17 cellular contexts compared by ENCODE assay signal in genomic region chr1:245091171-245091621, GRCh38.
DNase-seq lines count a peak whose midpoint lies in the region; ATAC-seq and TF ChIP-seq lines count a peak whose summit lies in the region.
"Had no signal": no experiment of that assay in that cellular context is flagged by ENCODE, and none has a peak within 500 bp of the region (broad histone marks: within the 10 kb centered on the region; RNA-seq: fewer than 3 reads in every experiment).

No MANE protein-coding gene starts in this region.

- peak overlapping the region; percentile 29 for H2AK9ac ChIP-seq in IMR-90 (replicated peaks; ENCODE audit: low read depth, low read length, poor library complexity)

- peak overlapping the region; percentile 51 for H3K56ac ChIP-seq in IMR-90 (ENCODE audit: extremely low read depth, insufficient read depth, low read length)

- peak overlapping the region; percentile 82 for H2BK20ac ChIP-seq in IMR-90 (ENCODE audit: low read depth, low read length)

- dilution Hi-C loops in IMR-90 (cut with HindIII; ENCODE audit: low sequenced_read_pairs, unreplicated experiment), result no loop called here

- BruUV-seq in IMR-90 (replicated peaks; lab: Mats Ljungman, UMichigan), result no TSS peak

- H3K27ac ChIP-seq in IMR-90 (ENCODE audit: insufficient read depth, low read length), result peak overlapping the region; percentile 64
- H3K27ac ChIP-seq in adrenal gland, result peak overlapping the region in 3 of 5 donors; percentile 68 to 89 (median 79)
- peak overlapping the region; percentile 81 for H3K27ac ChIP-seq in fibroblast of lung (ENCODE audit: insufficient read depth, low read length)
- H3K27ac ChIP-seq: ovary had no signal

- in situ Hi-C loops in IMR-90 (cut with MboI; ENCODE audit: low sequenced_read_pairs), result no loop called here

- no peak overlapping the region for H3K4me3 ChIP-seq in IMR-90 (ENCODE audit: insufficient read depth, low read depth, low read length)
- H3K4me3 ChIP-seq in adrenal gland, result no peak overlapping the region
- H3K4me3 ChIP-seq in fibroblast of lung (replicated peaks in 1 of 4; ENCODE audit: control extremely low read depth in 1 of 4, insufficient read depth in 1 of 4, low read depth in 3 of 4, low read length in 4 of 4), result no peak overlapping the region
- no peak overlapping the region for H3K4me3 ChIP-seq in skeletal muscle satellite cell (ENCODE audit: low read length)
- H3K4me3 ChIP-seq: GM23338, ovary, thyroid gland had no signal

- H2AFZ ChIP-seq in IMR-90 (replicated peaks; ENCODE audit: low read length, poor library complexity), result peak overlapping the region; percentile 64
- no peak overlapping the region for H2AFZ ChIP-seq in fibroblast of lung (ENCODE audit: low read length)
- H2AFZ ChIP-seq: GM23338 had no signal

- peaks cover 9% of the 10 kb centered on the region for H3K9me1 ChIP-seq in IMR-90 (ENCODE audit: insufficient read depth, low read length)

- peak overlapping the region; percentile 79 for H4K91ac ChIP-seq in IMR-90 (ENCODE audit: insufficient read depth, low read depth, low read length)

- peak overlapping the region; percentile 66; the same call in 1 of the 2 replicates for H3K23ac ChIP-seq in IMR-90 (ENCODE audit: low read depth, low read length)

- TF ChIP-seq CTCF in IMR-90 (conservative IDR thresholded peaks at IDR 0.05; ENCODE audit: low read depth, low read length), result no peak
- TF ChIP-seq CTCF in adrenal gland (IDR thresholded peaks at IDR 0.05), result no peak
- no peak for TF ChIP-seq CTCF in fibroblast of lung (conservative IDR thresholded peaks at IDR 0.05 in 1 of 2, IDR thresholded peaks at IDR 0.05 in 1 of 2; ENCODE audit: low read depth in 1 of 2, low read length in 2 of 2)

- ATAC-seq in IMR-90 (ENCODE audit: low read depth), result no peak
- ATAC-seq: GM23338 had no signal

- H3K18ac ChIP-seq in IMR-90 (ENCODE audit: low read depth, low read length), result peak overlapping the region; percentile 36

- H3K79me1 ChIP-seq in IMR-90 (ENCODE audit: low read depth in 1 of 2, low read length in 2 of 2), result peaks cover 0 to 5% of the 10 kb centered on the region in 2 experiments; a peak in 2 of 4 replicates

- H3K14ac ChIP-seq in IMR-90 (replicated peaks; ENCODE audit: low read depth, low read length), result peak overlapping the region; percentile 78

- no peaks in the 10 kb centered on the region for H3K79me2 ChIP-seq in fibroblast of lung (ENCODE audit: control insufficient read depth, insufficient read depth, low read length)

- WGBS in IMR-90 (ENCODE audit: extremely low coverage in 2 of 2, insufficient read length in 1 of 2), 2 experiments, result 89% methylated on average over 3 of the region's 16 CpGs; no CpG with 5 or more reads in 1 of the 2 experiments
- 89 to 94% (median 93%) methylated on average over 13 to 16 of the region's 16 CpGs for WGBS in adrenal gland, 4 donors

- peak overlapping the region; percentile 24 for H4K5ac ChIP-seq in IMR-90 (ENCODE audit: low read depth, low read length)

- H2AK5ac ChIP-seq in IMR-90 (ENCODE audit: low read depth, low read length), result peak overlapping the region; percentile 90

- POLR2A ChIA-PET in IMR-90 (lab: Charles Lee; ENCODE audit: unreplicated experiment), result no interaction called here

- TF ChIP-seq RAD21 in IMR-90 (IDR thresholded peaks at IDR 0.05; ENCODE audit: low read length), result no peak

- H3K9me3 ChIP-seq in IMR-90 (ENCODE audit: control insufficient read depth, insufficient read depth, low read length), result no peaks in the 10 kb centered on the region
- H3K9me3 ChIP-seq in adrenal gland (replicated peaks in 1 of 3), result no peaks in the 10 kb centered on the region
- H3K9me3 ChIP-seq in fibroblast of lung (ENCODE audit: control insufficient read depth, insufficient read depth, low read depth, low read length), result no peaks in the 10 kb centered on the region
- no peaks in the 10 kb centered on the region for H3K9me3 ChIP-seq in skeletal muscle satellite cell (replicated peaks; ENCODE audit: low read length)
- H3K9me3 ChIP-seq: Caco-2, ovary, thyroid gland had no signal

- H3K4ac ChIP-seq in IMR-90 (ENCODE audit: low read depth, low read length), result peak overlapping the region; percentile 95

- TF ChIP-seq POLR2A in IMR-90 (IDR thresholded peaks at IDR 0.05; ENCODE audit: low read depth, low read length), result no peak
- TF ChIP-seq POLR2A in adrenal gland (IDR thresholded peaks at IDR 0.05), result no peak

- no peaks in the 10 kb centered on the region for H4K20me1 ChIP-seq in IMR-90 (ENCODE audit: insufficient read depth, low read length)
- H4K20me1 ChIP-seq in fibroblast of lung (ENCODE audit: control insufficient read depth, extremely low read depth, insufficient read depth, low read length), result no peaks in the 10 kb centered on the region

- H3K27me3 ChIP-seq in IMR-90 (ENCODE audit: control insufficient read depth, insufficient read depth, low read length) (no peaks in the 10 kb centered on the region), adrenal gland (no peaks in the 10 kb centered on the region), fibroblast of lung (ENCODE audit: control insufficient read depth, insufficient read depth, low read length) (no peaks in the 10 kb centered on the region), skeletal muscle satellite cell (ENCODE audit: control insufficient read depth, insufficient read depth, low read length) (no peaks in the 10 kb centered on the region)
- H3K27me3 ChIP-seq: ovary, thyroid gland had no signal

- intact Hi-C loops in IMR-90 (cut with micrococcal nuclease), result no loop called here
- intact Hi-C loops in adrenal gland (cut with DNase I), result no loop called here

- no peak overlapping the region for H3K9ac ChIP-seq in IMR-90 (ENCODE audit: low read depth, low read length)
- H3K9ac ChIP-seq in fibroblast of lung (ENCODE audit: insufficient read depth, low read length), result no peak overlapping the region
- H3K9ac ChIP-seq in skeletal muscle satellite cell (ENCODE audit: low read depth, low read length), result peak overlapping the region; percentile 35

- DNase-seq in IMR-90, result peak; percentile 37
- DNase-seq in adrenal gland, result no peak
- peak; percentile 12 to 47 for DNase-seq in fibroblast of lung (ENCODE audit: low read depth in 2 of 2)
- DNase-seq in stimulated activated CD4-positive, alpha-beta T cell treated with anti-CD3 and anti-CD28 coated beads, Interleukin-4, amount 100 ng/mL, for 1 hour, result no peak
- no peak for DNase-seq in effector CD8-positive, alpha-beta T cell (lab: John Stamatoyannopoulos, UW)
- no peak for DNase-seq in NCI-H2196 (lab: John Stamatoyannopoulos, UW; ENCODE audit: unreplicated experiment)
- DNase-seq: activated CD4-positive, CD25-positive, alpha-beta regulatory T cell; activated T-cell treated with anti-CD3 and anti-CD28 coated beads, Interleukin-2, amount 50 U/mL, for 48 hours; head of caudate nucleus; NCI-H1105; NCI-H2081 treated with DMSO at 0.1 percent for 48 hours; stimulated activated naive CD4-positive, alpha-beta T cell treated with Interleukin-2 at 50 U/mL for 16 hours had no signal

- H3K4me1 ChIP-seq in IMR-90 (ENCODE audit: control insufficient read depth, insufficient read depth, low read length), result peaks cover 19% of the 10 kb centered on the region
- H3K4me1 ChIP-seq in adrenal gland (replicated peaks in 1 of 2), result peaks cover 0 to 16% of the 10 kb centered on the region in 2 donors
- peaks cover 10% of the 10 kb centered on the region for H3K4me1 ChIP-seq in fibroblast of lung (ENCODE audit: control insufficient read depth, extremely low read depth, insufficient read depth, low read length)
- H3K4me1 ChIP-seq in skeletal muscle satellite cell (ENCODE audit: control insufficient read depth, insufficient read depth, low read length), result peaks cover 24% of the 10 kb centered on the region

- H2BK15ac ChIP-seq in IMR-90 (ENCODE audit: low read depth, low read length), result peak overlapping the region; percentile 29

- peak overlapping the region; percentile 88 to 91 for H4K8ac ChIP-seq in IMR-90 (ENCODE audit: low read depth in 2 of 2, low read length in 2 of 2)

- peak overlapping the region; percentile 87 for H2BK5ac ChIP-seq in IMR-90 (ENCODE audit: low read depth, low read length, poor library complexity, severe bottlenecking)

- H2BK120ac ChIP-seq in IMR-90 (ENCODE audit: low read depth, low read length), result peak overlapping the region; percentile 98

- H3K36me3 ChIP-seq in IMR-90 (ENCODE audit: control insufficient read depth, insufficient read depth, low read length), result no peaks in the 10 kb centered on the region
- no peaks in the 10 kb centered on the region for H3K36me3 ChIP-seq in adrenal gland (replicated peaks in 1 of 2)
- H3K36me3 ChIP-seq in fibroblast of lung (ENCODE audit: control insufficient read depth, insufficient read depth, low read length), result no peaks in the 10 kb centered on the region
- H3K36me3 ChIP-seq in skeletal muscle satellite cell (ENCODE audit: insufficient read depth, low read length), result no peaks in the 10 kb centered on the region
- H3K36me3 ChIP-seq: ovary, thyroid gland had no signal

- H3K4me2 ChIP-seq in IMR-90 (ENCODE audit: low read depth, low read length) (no peak overlapping the region), fibroblast of lung (ENCODE audit: extremely low read depth, insufficient read depth, low read length) (no peak overlapping the region), skeletal muscle satellite cell (ENCODE audit: low read length) (peak overlapping the region; percentile 5)
- H3K4me2 ChIP-seq: GM23338 had no signal

- CTCF ChIA-PET in IMR-90 (lab: Yijun Ruan, JAX), result no interaction called here

TF ChIP-seq in IMR-90, 13 proteins besides CTCF, POLR2A, EP300 and RAD21 (continues in another document):
- no peak for TF ChIP-seq USF2 (IDR thresholded peaks at IDR 0.05; ENCODE audit: low read depth, low read length)
- TF ChIP-seq RCOR1 (IDR thresholded peaks at IDR 0.05; ENCODE audit: insufficient replicate concordance, low read length), result no peak
- no peak for TF ChIP-seq BHLHE40 (IDR thresholded peaks at IDR 0.05; ENCODE audit: low read depth, low read length)
- no peak for TF ChIP-seq NFE2L2 (IDR thresholded peaks at IDR 0.05; ENCODE audit: low read depth, low read length)
- no peak for TF ChIP-seq FOS (IDR thresholded peaks at IDR 0.05; ENCODE audit: low read depth, low read length)

Comparison
In these comparisons a context has a peak if more than half of its experiments do, and no peak if none do; other contexts are left out.
1. DNase-seq: peak in IMR-90 (single experiment) and fibroblast of lung (2 of 2); none in adrenal gland (0 of 7), stimulated activated CD4-positive, alpha-beta T cell treated with anti-CD3 and anti-CD28 coated beads, Interleukin-4, amount 100 ng/mL, for 1 hour (single experiment), effector CD8-positive, alpha-beta T cell (single experiment) and NCI-H2196 (single experiment).
2. Peak in every context shown above with its lines, with median percentiles within 50 percentile points of each other: H3K27ac ChIP-seq.